8 cellular contexts compared by ENCODE assay signal in genomic region chr22:42805016-42805997, GRCh38. TPM values are rescaled to one million over a fixed set of nuclear protein-coding genes. Genes with fewer than 3 reads are reported as not detected.
DNase-seq lines count a peak whose midpoint lies in the region; ATAC-seq and TF ChIP-seq lines count a peak whose summit lies in the region.

No MANE protein-coding gene starts in this region.

- ATAC-seq in upper lobe of right lung (peak; percentile 54), HG03520 (IDR thresholded peaks at IDR 0.05; ENCODE audit: unreplicated experiment) (no peak)
- ATAC-seq in activated CD4-positive, CD25-positive, alpha-beta regulatory T cell treated with anti-CD3 and anti-CD28 coated beads, Interleukin-2, amount 50 U/mL, for 24 hours, result no peak

- intact Hi-C loops in upper lobe of right lung (cut with DNase I), result no loop called here

- no peaks in the 10 kb centered on the region for H3K27me3 ChIP-seq in upper lobe of right lung

- no peaks in the 10 kb centered on the region for H3K9me3 ChIP-seq in upper lobe of right lung

- peak; percentile 62 for DNase-seq in NCI-H2171 treated with DMSO at 0.1 percent for 48 hours (lab: John Stamatoyannopoulos, UW)
- no peak for DNase-seq in NCI-H2171 (lab: John Stamatoyannopoulos, UW)
- peak; percentile 20 for DNase-seq in choroid plexus epithelial cell (ENCODE audit: low read depth)
- DNase-seq in mesenteric fat pad (ENCODE audit: low spot score), result peak; percentile 89
- DNase-seq in upper lobe of right lung, result peak; percentile 82
- DNase-seq in stimulated activated CD4-positive, alpha-beta T cell treated with anti-CD3 and anti-CD28 coated beads, Interleukin-15, amount 100 ng/mL, for 24 hours, result no peak

- no peak overlapping the region for H3K4me3 ChIP-seq in choroid plexus epithelial cell (ENCODE audit: low read depth, low read length)
- H3K4me3 ChIP-seq in upper lobe of right lung, result no peak overlapping the region

- H3K27ac ChIP-seq in upper lobe of right lung, result peak overlapping the region; percentile 74

- H3K36me3 ChIP-seq in upper lobe of right lung, result peaks cover 84% of the 10 kb centered on the region

- H3K4me1 ChIP-seq in upper lobe of right lung, result peaks cover 30% of the 10 kb centered on the region

- TF ChIP-seq CTCF in choroid plexus epithelial cell (conservative IDR thresholded peaks at IDR 0.05; ENCODE audit: low read depth, low read length), result no peak
- TF ChIP-seq CTCF in upper lobe of right lung (IDR thresholded peaks at IDR 0.05), result no peak

RNA-seq across cellular contexts. Expression of gene ARFGAP3, which starts 51.8 kb away (rescaled TPM):
- total RNA-seq in mesenteric fat pad, result 57.3 TPM
- 53.7 TPM for total RNA-seq in upper lobe of right lung

Comparison
In these comparisons a context has a peak if more than half of its experiments do, and no peak if none do; other contexts are left out.
1. DNase-seq: peak in NCI-H2171 treated with DMSO at 0.1 percent for 48 hours (single experiment), choroid plexus epithelial cell (single experiment), mesenteric fat pad (single experiment) and upper lobe of right lung (single experiment); none in NCI-H2171 (single experiment) and stimulated activated CD4-positive, alpha-beta T cell treated with anti-CD3 and anti-CD28 coated beads, Interleukin-15, amount 100 ng/mL, for 24 hours (single experiment).